In the genomic region with DNA sequence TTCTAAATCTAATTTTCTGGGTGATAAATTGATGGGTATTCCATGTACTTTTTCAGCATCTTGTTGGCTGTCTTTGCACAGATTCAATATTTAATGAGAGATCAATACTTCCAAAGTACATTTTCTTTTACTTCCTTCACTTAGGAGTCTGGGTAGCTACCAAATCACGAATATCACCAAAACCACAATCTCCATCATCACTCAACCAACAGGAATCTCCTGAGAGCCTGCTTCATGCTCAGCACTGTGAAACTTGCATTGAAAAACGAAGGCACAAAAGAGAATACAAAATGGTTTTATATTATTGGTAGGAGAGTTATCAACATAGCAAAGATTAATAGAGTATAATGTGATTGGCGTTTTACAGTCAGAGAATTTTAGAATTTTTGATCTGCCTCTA, we compare ENCODE assay signal across 27 cellular contexts.
"Had no signal": no experiment of that assay in that cellular context is flagged by ENCODE, and none has a peak within 500 bp of the region (broad histone marks: within the 10 kb centered on the region; RNA-seq: fewer than 3 reads in every experiment).

No MANE protein-coding gene starts in this region.

- H3K36me3 Mint-ChIP-seq: memory B cell; natural killer cell; stimulated activated memory B cell treated with anti-CD40 and anti-IgM and Interleukin-4, amounts not matched to agents 10 μg/mL and 1 μg/mL and 100 μg/mL, for 72 hours had no signal

- H3K27me3 Mint-ChIP-seq: effector memory CD8-positive, alpha-beta T cell; memory B cell; stimulated activated memory B cell treated with anti-CD40 and anti-IgM and Interleukin-4, amounts not matched to agents 10 μg/mL and 1 μg/mL and 100 μg/mL, for 72 hours had no signal

- H3K36me3 ChIP-seq: esophagus squamous epithelium, gastroesophageal sphincter, heart left ventricle, ovary, sigmoid colon, spleen, thoracic aorta, tibial nerve, upper lobe of left lung had no signal

- H2AFZ ChIP-seq: hepatocyte had no signal

- ATAC-seq: effector memory CD8-positive, alpha-beta T cell; foreskin keratinocyte; gastroesophageal sphincter; heart left ventricle; left lobe of liver; natural killer cell; psoas muscle; right cardiac atrium; stimulated activated memory B cell treated with anti-CD40 and anti-IgM and Interleukin-4, amounts not matched to agents 10 μg/mL and 1 μg/mL and 100 μg/mL, for 72 hours; stimulated activated naive CD8-positive, alpha-beta T cell treated with anti-CD3 and anti-CD28 coated beads, Interleukin-15, Interleukin-2, amounts not matched to agents 100 U/mL and 50 U/mL, for 24 hours had no signal

- H3K79me2 ChIP-seq: hepatocyte had no signal

- H3K4me3 ChIP-seq: coronary artery, esophagus squamous epithelium, gastroesophageal sphincter, heart left ventricle, hepatocyte, lung, ovary, psoas muscle, sigmoid colon, skin epidermis, spleen, thoracic aorta, tibial nerve, upper lobe of left lung had no signal

- H3K27ac Mint-ChIP-seq: effector memory CD8-positive, alpha-beta T cell; memory B cell; natural killer cell; stimulated activated memory B cell treated with anti-CD40 and anti-IgM and Interleukin-4, amounts not matched to agents 10 μg/mL and 1 μg/mL and 100 μg/mL, for 72 hours had no signal

- H3K4me3 Mint-ChIP-seq: effector memory CD8-positive, alpha-beta T cell; memory B cell; natural killer cell; stimulated activated memory B cell treated with anti-CD40 and anti-IgM and Interleukin-4, amounts not matched to agents 10 μg/mL and 1 μg/mL and 100 μg/mL, for 72 hours had no signal

- H3K9me3 Mint-ChIP-seq: effector memory CD8-positive, alpha-beta T cell; memory B cell; stimulated activated memory B cell treated with anti-CD40 and anti-IgM and Interleukin-4, amounts not matched to agents 10 μg/mL and 1 μg/mL and 100 μg/mL, for 72 hours had no signal

- H3K27ac ChIP-seq: coronary artery, esophagus squamous epithelium, foreskin keratinocyte, gastroesophageal sphincter, heart left ventricle, hepatocyte, ovary, psoas muscle, sigmoid colon, skin epidermis, spleen, thoracic aorta, tibial nerve, upper lobe of left lung had no signal

- DNase-seq: effector memory CD8-positive, alpha-beta T cell; erythroblast; esophagus squamous epithelium; foreskin keratinocyte; heart left ventricle; kidney; natural killer cell; occipital lobe; ovary; posterior cingulate gyrus; psoas muscle; right cardiac atrium; sigmoid colon; spleen; stimulated activated CD4-positive, alpha-beta T cell treated with anti-CD3 and anti-CD28 coated beads, Interleukin-4, amount 100 ng/mL, for 4 hours; stimulated activated naive CD8-positive, alpha-beta T cell treated with anti-CD3 and anti-CD28 coated beads, Interleukin-15, Interleukin-2, amounts not matched to agents 100 U/mL and 50 U/mL, for 24 hours; upper lobe of left lung had no signal

- H3K4me1 Mint-ChIP-seq: memory B cell; natural killer cell; stimulated activated memory B cell treated with anti-CD40 and anti-IgM and Interleukin-4, amounts not matched to agents 10 μg/mL and 1 μg/mL and 100 μg/mL, for 72 hours had no signal

- H3K27me3 ChIP-seq: esophagus squamous epithelium, foreskin keratinocyte, gastroesophageal sphincter, heart left ventricle, hepatocyte, ovary, sigmoid colon, spleen, tibial nerve, upper lobe of left lung had no signal

- H3K9me3 ChIP-seq: esophagus squamous epithelium, gastroesophageal sphincter, heart left ventricle, ovary, psoas muscle, sigmoid colon, spleen, thoracic aorta, tibial nerve, upper lobe of left lung had no signal

- H3K4me1 ChIP-seq: esophagus squamous epithelium, gastroesophageal sphincter, heart left ventricle, psoas muscle, sigmoid colon, spleen, tibial nerve, upper lobe of left lung had no signal

- H3K4me2 ChIP-seq: hepatocyte had no signal
